14 cellular contexts compared by ENCODE assay signal in genomic region chr7:148915211-148915610, GRCh38. TPM values are rescaled to one million over a fixed set of nuclear protein-coding genes. Genes with fewer than 3 reads are reported as not detected.
DNase-seq lines count a peak whose midpoint lies in the region; ATAC-seq lines count a peak whose summit lies in the region.
"Had no signal": no experiment of that assay in that cellular context is flagged by ENCODE, and none has a peak within 500 bp of the region (broad histone marks: within the 10 kb centered on the region; RNA-seq: fewer than 3 reads in every experiment).

No MANE protein-coding gene starts in this region.

- CTCF ChIA-PET in activated CD4-positive, alpha-beta T cell treated with anti-CD3 and anti-CD28 coated beads for 36 hours (lab: Charles Lee): interaction anchor here (0.7 to 4.7 kb wide), 8 partner anchors 9 to 59 kb away, joined by 3 to 28 read pairs (median 5); no protein-coding TSS in a partner anchor

- H3K36me3 Mint-ChIP-seq in activated CD4-positive, alpha-beta T cell treated with anti-CD3 and anti-CD28 coated beads for 36 hours (ENCODE audit: low read depth): peaks cover 11% of the 10 kb centered on the region
- H3K36me3 Mint-ChIP-seq in activated T-helper 1 cell treated with anti-CD3 and anti-CD28 coated beads, Interleukin-12 subunit alpha, Interleukin-12 subunit beta, Interleukin-2, Interleukin-4 antibody, amounts not matched to agents 30 ng/mL and 10 ng/mL and 1 ng/mL, durations not matched to agents 14 hours and 24 hours and 36 hours (ENCODE audit: low read depth): peaks cover 4% of the 10 kb centered on the region

- intact Hi-C loops in activated CD4-positive, alpha-beta T cell treated with anti-CD3 and anti-CD28 coated beads for 36 hours (cut with DNase I, micrococcal nuclease): loop anchor here in 1 of 2 experiments (2.0 kb wide), 2 partner anchors 72 to 114 kb away; partner anchors contain the start of gene PDIA4
- intact Hi-C loops in activated T-helper 1 cell treated with anti-CD3 and anti-CD28 coated beads, Interleukin-12 subunit alpha, Interleukin-12 subunit beta, Interleukin-2, Interleukin-4 antibody, amounts not matched to agents 30 ng/mL and 10 ng/mL and 1 ng/mL, durations not matched to agents 14 hours and 24 hours and 36 hours (cut with micrococcal nuclease): no loop called here

- peak; percentile 39 for DNase-seq in activated CD4-positive, alpha-beta T cell treated with anti-CD3 and anti-CD28 coated beads for 36 hours
- DNase-seq in activated CD4-positive, alpha-beta T cell treated with anti-CD3 and anti-CD28 coated beads, Interleukin-2, amount 50 U/mL, for 1 hour: no peak
- DNase-seq in NCI-H526 treated with DMSO at 0.1 percent for 48 hours (lab: John Stamatoyannopoulos, UW): peak; percentile 46
- no peak for DNase-seq in activated T-helper 1 cell treated with anti-CD3 and anti-CD28 coated beads, Interleukin-12 subunit alpha, Interleukin-12 subunit beta, Interleukin-2, Interleukin-4 antibody, amounts not matched to agents 30 ng/mL and 10 ng/mL and 1 ng/mL, durations not matched to agents 14 hours and 24 hours and 36 hours (ENCODE audit: low spot score)
- DNase-seq in stimulated activated CD4-positive, alpha-beta T cell treated with anti-CD3 and anti-CD28 coated beads, Interleukin-2, amount 100 ng/mL, for 4 hours (ENCODE audit: low read depth): peak; percentile 39
- DNase-seq in left lobe of liver (ENCODE audit: low spot score): no peak
- DNase-seq in DMS 273 treated with DMSO at 0.1 percent for 48 hours (lab: John Stamatoyannopoulos, UW): no peak
- no peak for DNase-seq in AG20443 (ENCODE audit: low spot score)
- DNase-seq: 8988T, dorsolateral prefrontal cortex, GDM1, hypothalamus, left cardiac atrium, MV-4-11 had no signal

- peaks cover 69% of the 10 kb centered on the region for H3K4me1 Mint-ChIP-seq in activated CD4-positive, alpha-beta T cell treated with anti-CD3 and anti-CD28 coated beads for 36 hours
- peaks cover 63% of the 10 kb centered on the region for H3K4me1 Mint-ChIP-seq in activated T-helper 1 cell treated with anti-CD3 and anti-CD28 coated beads, Interleukin-12 subunit alpha, Interleukin-12 subunit beta, Interleukin-2, Interleukin-4 antibody, amounts not matched to agents 30 ng/mL and 10 ng/mL and 1 ng/mL, durations not matched to agents 14 hours and 24 hours and 36 hours (ENCODE audit: low read depth)

- POLR2A ChIA-PET in activated CD4-positive, alpha-beta T cell treated with anti-CD3 and anti-CD28 coated beads for 36 hours (lab: Charles Lee): interaction anchor here (0.6 to 3.1 kb wide), 5 partner anchors 24 to 58 kb away, joined by 3 to 39 read pairs (median 7); no protein-coding TSS in a partner anchor

- peak overlapping the region; percentile 47 for H3K4me3 Mint-ChIP-seq in activated CD4-positive, alpha-beta T cell treated with anti-CD3 and anti-CD28 coated beads for 36 hours
- peak overlapping the region; percentile 45 for H3K4me3 Mint-ChIP-seq in activated T-helper 1 cell treated with anti-CD3 and anti-CD28 coated beads, Interleukin-12 subunit alpha, Interleukin-12 subunit beta, Interleukin-2, Interleukin-4 antibody, amounts not matched to agents 30 ng/mL and 10 ng/mL and 1 ng/mL, durations not matched to agents 14 hours and 24 hours and 36 hours

- no peaks in the 10 kb centered on the region for H3K9me3 Mint-ChIP-seq in activated CD4-positive, alpha-beta T cell treated with anti-CD3 and anti-CD28 coated beads for 36 hours (ENCODE audit: low read depth)
- H3K9me3 Mint-ChIP-seq in activated T-helper 1 cell treated with anti-CD3 and anti-CD28 coated beads, Interleukin-12 subunit alpha, Interleukin-12 subunit beta, Interleukin-2, Interleukin-4 antibody, amounts not matched to agents 30 ng/mL and 10 ng/mL and 1 ng/mL, durations not matched to agents 14 hours and 24 hours and 36 hours: no peaks in the 10 kb centered on the region

- H3K27me3 Mint-ChIP-seq in activated CD4-positive, alpha-beta T cell treated with anti-CD3 and anti-CD28 coated beads for 36 hours: no peaks in the 10 kb centered on the region
- H3K27me3 Mint-ChIP-seq in activated T-helper 1 cell treated with anti-CD3 and anti-CD28 coated beads, Interleukin-12 subunit alpha, Interleukin-12 subunit beta, Interleukin-2, Interleukin-4 antibody, amounts not matched to agents 30 ng/mL and 10 ng/mL and 1 ng/mL, durations not matched to agents 14 hours and 24 hours and 36 hours (ENCODE audit: insufficient read depth): peaks cover 2% of the 10 kb centered on the region

- ATAC-seq in activated CD4-positive, alpha-beta T cell treated with anti-CD3 and anti-CD28 coated beads for 36 hours: peak; percentile 4
- no peak for ATAC-seq in left lobe of liver

- H3K27ac Mint-ChIP-seq in activated CD4-positive, alpha-beta T cell treated with anti-CD3 and anti-CD28 coated beads for 36 hours: peak overlapping the region; percentile 98
- peak overlapping the region; percentile 94 for H3K27ac Mint-ChIP-seq in activated T-helper 1 cell treated with anti-CD3 and anti-CD28 coated beads, Interleukin-12 subunit alpha, Interleukin-12 subunit beta, Interleukin-2, Interleukin-4 antibody, amounts not matched to agents 30 ng/mL and 10 ng/mL and 1 ng/mL, durations not matched to agents 14 hours and 24 hours and 36 hours

RNA-seq across cellular contexts. Expression of gene EZH2, which starts 31.1 kb away (rescaled TPM):
- 100 to 1,000 TPM; 117 to 126 TPM for total RNA-seq in activated CD4-positive, alpha-beta T cell treated with anti-CD3 and anti-CD28 coated beads for 36 hours
- total RNA-seq in activated T-helper 1 cell treated with anti-CD3 and anti-CD28 coated beads, Interleukin-12 subunit alpha, Interleukin-12 subunit beta, Interleukin-2, Interleukin-4 antibody, amounts not matched to agents 30 ng/mL and 10 ng/mL and 1 ng/mL, durations not matched to agents 14 hours and 24 hours and 36 hours: 97.5 and 101 TPM in 2 replicates
- 2.5 TPM for total RNA-seq in left lobe of liver

Comparison
In these comparisons a context has a peak if more than half of its experiments do, and no peak if none do; other contexts are left out.
1. DNase-seq: peak in activated CD4-positive, alpha-beta T cell treated with anti-CD3 and anti-CD28 coated beads for 36 hours (single experiment), NCI-H526 treated with DMSO at 0.1 percent for 48 hours (single experiment) and stimulated activated CD4-positive, alpha-beta T cell treated with anti-CD3 and anti-CD28 coated beads, Interleukin-2, amount 100 ng/mL, for 4 hours (single experiment); none in activated CD4-positive, alpha-beta T cell treated with anti-CD3 and anti-CD28 coated beads, Interleukin-2, amount 50 U/mL, for 1 hour (single experiment), activated T-helper 1 cell treated with anti-CD3 and anti-CD28 coated beads, Interleukin-12 subunit alpha, Interleukin-12 subunit beta, Interleukin-2, Interleukin-4 antibody, amounts not matched to agents 30 ng/mL and 10 ng/mL and 1 ng/mL, durations not matched to agents 14 hours and 24 hours and 36 hours (single experiment), left lobe of liver (single experiment), DMS 273 treated with DMSO at 0.1 percent for 48 hours (single experiment) and AG20443 (single experiment).
2. RNA of gene EZH2, which starts 31.1 kb away (total RNA-seq): 117 to 126 TPM in activated CD4-positive, alpha-beta T cell treated with anti-CD3 and anti-CD28 coated beads for 36 hours and 97.5 to 101 TPM in activated T-helper 1 cell treated with anti-CD3 and anti-CD28 coated beads, Interleukin-12 subunit alpha, Interleukin-12 subunit beta, Interleukin-2, Interleukin-4 antibody, amounts not matched to agents 30 ng/mL and 10 ng/mL and 1 ng/mL, durations not matched to agents 14 hours and 24 hours and 36 hours; 2.5 TPM in left lobe of liver (single experiment); every median in the first group is over 10 times any median in the second.